Comparison of ENCODE assay signal across 8 cellular contexts in the genomic region with DNA sequence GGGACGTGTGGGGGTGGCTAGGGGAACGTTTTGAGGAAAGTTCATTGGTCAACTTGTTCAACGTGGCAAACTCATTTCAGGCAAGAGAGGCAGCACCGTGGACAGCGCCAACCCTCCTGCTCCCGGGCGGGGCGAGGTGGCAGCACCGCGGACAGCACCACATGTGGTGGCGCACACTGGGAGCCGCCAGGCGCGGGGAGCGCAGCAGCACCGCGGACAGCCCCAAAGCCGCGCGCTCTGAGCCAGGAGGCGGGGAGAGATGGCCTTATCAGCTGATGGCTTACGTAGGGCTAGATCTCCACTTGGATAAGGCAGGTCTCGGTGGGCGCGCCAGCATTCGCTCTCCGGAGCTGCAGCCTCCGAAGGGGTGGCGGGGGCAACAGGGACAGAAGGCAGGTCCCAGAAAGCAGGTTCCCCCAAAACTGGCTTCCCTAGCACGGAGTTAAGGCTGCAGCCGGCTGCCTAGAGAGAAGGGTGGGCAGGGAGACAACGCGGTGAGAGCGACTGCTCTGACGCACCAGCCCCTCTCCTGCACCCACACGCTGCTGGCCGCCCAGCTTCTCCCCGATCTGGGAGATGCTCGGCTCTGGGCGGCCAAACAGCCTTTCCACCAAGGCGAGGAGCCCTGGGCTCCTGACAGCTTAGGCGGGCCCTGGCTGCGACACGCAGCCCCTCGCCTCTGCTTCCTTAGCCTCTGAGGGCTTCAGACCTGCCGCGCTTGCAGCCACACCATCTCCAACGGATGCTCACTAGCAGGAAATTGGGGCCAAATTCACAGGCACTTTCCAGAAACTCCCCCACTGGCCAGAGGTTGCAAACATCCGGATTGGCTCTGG. TPM values are rescaled to one million over a fixed set of nuclear protein-coding genes. Genes with fewer than 3 reads are reported as not detected.
A peak's percentile ranks its signal among the peaks of the same experiment; 100 is the strongest.
DNase-seq lines count a peak whose midpoint lies in the region; ATAC-seq, FAIRE-seq and TF ChIP-seq lines count a peak whose summit lies in the region.

A gene (plus strand): TSS at position 333 of the 836 bp plus-strand sequence. CDS start 576 bp downstream, outside the sequence.

- no peaks in the 10 kb centered on the region for H3K4me1 Mint-ChIP-seq in activated naive CD8-positive, alpha-beta T cell treated with anti-CD3 and anti-CD28 coated beads, Interleukin-2, amount 10 ng/mL, durations not matched to agents 7 days and 5 days

- POLR2A ChIA-PET in activated naive CD8-positive, alpha-beta T cell treated with anti-CD3 and anti-CD28 coated beads, Interleukin-2, amount 10 ng/mL, durations not matched to agents 7 days and 5 days (lab: Charles Lee): interaction anchor here (0.6 kb wide), 1 partner anchor 199 kb away, joined by 7 read pairs; no protein-coding TSS in a partner anchor

- no peaks in the 10 kb centered on the region for H3K4me1 ChIP-seq in cardiac muscle cell (ENCODE audit: low read depth)
- H3K4me1 ChIP-seq in prostate gland (replicated peaks): no peaks in the 10 kb centered on the region

- H3K27me3 ChIP-seq in cardiac muscle cell (peaks cover 26% of the 10 kb centered on the region), prostate gland (replicated peaks; ENCODE audit: insufficient read depth) (no peaks in the 10 kb centered on the region)

- peaks cover 2% of the 10 kb centered on the region for H3K9me3 Mint-ChIP-seq in activated naive CD8-positive, alpha-beta T cell treated with anti-CD3 and anti-CD28 coated beads, Interleukin-2, amount 10 ng/mL, durations not matched to agents 7 days and 5 days

- intact Hi-C loops in prostate gland (cut with DNase I): loop anchor here (10.0 kb wide), 1 partner anchor 65 kb away; a partner anchor contains a TSS

- peak; percentile 7 for TF ChIP-seq CTCF in cardiac muscle cell (IDR thresholded peaks at IDR 0.05; ENCODE audit: low read depth, low read length)
- no peak for TF ChIP-seq CTCF in prostate gland (IDR thresholded peaks at IDR 0.05)

- peaks cover 26% of the 10 kb centered on the region for H3K27me3 Mint-ChIP-seq in activated naive CD8-positive, alpha-beta T cell treated with anti-CD3 and anti-CD28 coated beads, Interleukin-2, amount 10 ng/mL, durations not matched to agents 7 days and 5 days

- H3K4me3 ChIP-seq in cardiac muscle cell (no peak within 1 kb of the TSS), prostate gland (no peak within 1 kb of the TSS)

- no peak for TF ChIP-seq POLR2A in prostate gland (IDR thresholded peaks at IDR 0.05)

- peak in 11 of 14 donors; percentile 2 to 76 (median 25) for DNase-seq in C1 segment of cervical spinal cord (lab: John Stamatoyannopoulos, UW)
- peak; percentile 91 for DNase-seq in activated naive CD8-positive, alpha-beta T cell treated with anti-CD3 and anti-CD28 coated beads, Interleukin-2, amount 10 ng/mL, durations not matched to agents 7 days and 5 days
- DNase-seq in cardiac muscle cell (ENCODE audit: low read depth in 1 of 2, low spot score in 1 of 2): peak; percentile 80 to 95
- DNase-seq in prostate gland (ENCODE audit: low spot score): peak; percentile 61
- DNase-seq in urothelium cell line (ENCODE audit: low spot score): peak; percentile 76

- WGBS in prostate gland: 3% methylated on average over 49 of the region's 49 CpGs

- H3K27ac ChIP-seq in cardiac muscle cell (no peak within 1 kb of the TSS), prostate gland (no peak within 1 kb of the TSS)

- H3K9me3 ChIP-seq in cardiac muscle cell (ENCODE audit: low read depth) (no peaks in the 10 kb centered on the region), prostate gland (no peaks in the 10 kb centered on the region)

- FAIRE-seq in urothelium cell line (lab: Jason Lieb, UNC): no peak

- H3K4me3 Mint-ChIP-seq in activated naive CD8-positive, alpha-beta T cell treated with anti-CD3 and anti-CD28 coated beads, Interleukin-2, amount 10 ng/mL, durations not matched to agents 7 days and 5 days: no peak within 1 kb of the TSS

- no peaks in the 10 kb centered on the region for H3K36me3 ChIP-seq in cardiac muscle cell
- no peaks in the 10 kb centered on the region for H3K36me3 ChIP-seq in prostate gland

- ATAC-seq in GM19372 (IDR thresholded peaks at IDR 0.05; ENCODE audit: low read depth, unreplicated experiment) (peak; percentile 92), HG03439 (IDR thresholded peaks at IDR 0.05; ENCODE audit: unreplicated experiment) (peak; percentile 95), SK-N-SH treated with all-trans-retinoic acid at 6 μM for 48 hours (peak; percentile 99)
- ATAC-seq in activated naive CD8-positive, alpha-beta T cell treated with anti-CD3 and anti-CD28 coated beads, Interleukin-2, amount 10 ng/mL, durations not matched to agents 7 days and 5 days (ENCODE audit: low read depth): peak; percentile 100

- H3K36me3 Mint-ChIP-seq in activated naive CD8-positive, alpha-beta T cell treated with anti-CD3 and anti-CD28 coated beads, Interleukin-2, amount 10 ng/mL, durations not matched to agents 7 days and 5 days: no peaks in the 10 kb centered on the region

- no peak within 1 kb of the TSS for H3K27ac Mint-ChIP-seq in activated naive CD8-positive, alpha-beta T cell treated with anti-CD3 and anti-CD28 coated beads, Interleukin-2, amount 10 ng/mL, durations not matched to agents 7 days and 5 days

TF ChIP-seq in SK-N-SH treated with all-trans-retinoic acid at 6 μM for 48 hours, 23 proteins besides CTCF, POLR2A, EP300 and RAD21 (continues in another document):
- TF ChIP-seq ISL1 (CRISPR knock-in tag; IDR thresholded peaks at IDR 0.05) (peak; percentile 92), PPARA (CRISPR knock-in tag; IDR thresholded peaks at IDR 0.05; ENCODE audit: borderline replicate concordance) (peak; percentile 99), ARNTL (CRISPR knock-in tag; IDR thresholded peaks at IDR 0.05; ENCODE audit: borderline replicate concordance, low read depth) (peak; percentile 87), TCF4 (CRISPR knock-in tag; IDR thresholded peaks at IDR 0.05; ENCODE audit: borderline replicate concordance) (peak; percentile 75), ZC3H10 (CRISPR knock-in tag; IDR thresholded peaks at IDR 0.05) (peak; percentile 96), GLIS3 (CRISPR knock-in tag; IDR thresholded peaks at IDR 0.05) (peak; percentile 99), OSR1 (CRISPR knock-in tag; IDR thresholded peaks at IDR 0.05) (peak; percentile 97), RARB (CRISPR knock-in tag; IDR thresholded peaks at IDR 0.05) (peak; percentile 79; the same call in 1 of the 2 replicates), ZNF8 (CRISPR knock-in tag; IDR thresholded peaks at IDR 0.05) (peak; percentile 80), ESRRG (CRISPR knock-in tag; IDR thresholded peaks at IDR 0.05) (peak; percentile 93), ZFP3 (CRISPR knock-in tag; IDR thresholded peaks at IDR 0.05) (peak; percentile 97)
- TF ChIP-seq, protein P1, sequence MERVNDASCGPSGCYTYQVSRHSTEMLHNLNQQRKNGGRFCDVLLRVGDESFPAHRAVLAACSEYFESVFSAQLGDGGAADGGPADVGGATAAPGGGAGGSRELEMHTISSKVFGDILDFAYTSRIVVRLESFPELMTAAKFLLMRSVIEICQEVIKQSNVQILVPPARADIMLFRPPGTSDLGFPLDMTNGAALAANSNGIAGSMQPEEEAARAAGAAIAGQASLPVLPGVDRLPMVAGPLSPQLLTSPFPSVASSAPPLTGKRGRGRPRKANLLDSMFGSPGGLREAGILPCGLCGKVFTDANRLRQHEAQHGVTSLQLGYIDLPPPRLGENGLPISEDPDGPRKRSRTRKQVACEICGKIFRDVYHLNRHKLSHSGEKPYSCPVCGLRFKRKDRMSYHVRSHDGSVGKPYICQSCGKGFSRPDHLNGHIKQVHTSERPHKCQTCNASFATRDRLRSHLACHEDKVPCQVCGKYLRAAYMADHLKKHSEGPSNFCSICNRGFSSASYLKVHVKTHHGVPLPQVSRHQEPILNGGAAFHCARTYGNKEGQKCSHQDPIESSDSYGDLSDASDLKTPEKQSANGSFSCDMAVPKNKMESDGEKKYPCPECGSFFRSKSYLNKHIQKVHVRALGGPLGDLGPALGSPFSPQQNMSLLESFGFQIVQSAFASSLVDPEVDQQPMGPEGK (CRISPR knock-in tag; IDR thresholded peaks at IDR 0.05; ENCODE audit: borderline replicate concordance): peak; percentile 90
- TF ChIP-seq, protein P2, sequence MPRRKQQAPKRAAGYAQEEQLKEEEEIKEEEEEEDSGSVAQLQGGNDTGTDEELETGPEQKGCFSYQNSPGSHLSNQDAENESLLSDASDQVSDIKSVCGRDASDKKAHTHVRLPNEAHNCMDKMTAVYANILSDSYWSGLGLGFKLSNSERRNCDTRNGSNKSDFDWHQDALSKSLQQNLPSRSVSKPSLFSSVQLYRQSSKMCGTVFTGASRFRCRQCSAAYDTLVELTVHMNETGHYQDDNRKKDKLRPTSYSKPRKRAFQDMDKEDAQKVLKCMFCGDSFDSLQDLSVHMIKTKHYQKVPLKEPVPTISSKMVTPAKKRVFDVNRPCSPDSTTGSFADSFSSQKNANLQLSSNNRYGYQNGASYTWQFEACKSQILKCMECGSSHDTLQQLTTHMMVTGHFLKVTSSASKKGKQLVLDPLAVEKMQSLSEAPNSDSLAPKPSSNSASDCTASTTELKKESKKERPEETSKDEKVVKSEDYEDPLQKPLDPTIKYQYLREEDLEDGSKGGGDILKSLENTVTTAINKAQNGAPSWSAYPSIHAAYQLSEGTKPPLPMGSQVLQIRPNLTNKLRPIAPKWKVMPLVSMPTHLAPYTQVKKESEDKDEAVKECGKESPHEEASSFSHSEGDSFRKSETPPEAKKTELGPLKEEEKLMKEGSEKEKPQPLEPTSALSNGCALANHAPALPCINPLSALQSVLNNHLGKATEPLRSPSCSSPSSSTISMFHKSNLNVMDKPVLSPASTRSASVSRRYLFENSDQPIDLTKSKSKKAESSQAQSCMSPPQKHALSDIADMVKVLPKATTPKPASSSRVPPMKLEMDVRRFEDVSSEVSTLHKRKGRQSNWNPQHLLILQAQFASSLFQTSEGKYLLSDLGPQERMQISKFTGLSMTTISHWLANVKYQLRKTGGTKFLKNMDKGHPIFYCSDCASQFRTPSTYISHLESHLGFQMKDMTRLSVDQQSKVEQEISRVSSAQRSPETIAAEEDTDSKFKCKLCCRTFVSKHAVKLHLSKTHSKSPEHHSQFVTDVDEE (CRISPR knock-in tag; IDR thresholded peaks at IDR 0.05): peak; percentile 100

RNA-seq across cellular contexts. Expression of the gene that starts here (rescaled TPM):
- not detected for total RNA-seq in activated naive CD8-positive, alpha-beta T cell treated with anti-CD3 and anti-CD28 coated beads, Interleukin-2, amount 10 ng/mL, durations not matched to agents 7 days and 5 days
- total RNA-seq in cardiac muscle cell: not detected in 2 replicates
- not detected in 2 replicates for polyA plus RNA-seq in cardiac muscle cell
- total RNA-seq in prostate gland: not detected

Comparison
In these comparisons a context has a peak if more than half of its experiments do, and no peak if none do; other contexts are left out.
1. Peak in DNase-seq and ATAC-seq in activated naive CD8-positive, alpha-beta T cell treated with anti-CD3 and anti-CD28 coated beads, Interleukin-2, amount 10 ng/mL, durations not matched to agents 7 days and 5 days; RNA of the gene not detected or under 1 TPM.
2. Peak in DNase-seq in cardiac muscle cell; RNA of the gene not detected or under 1 TPM.
3. Peak in DNase-seq in prostate gland; RNA of the gene not detected or under 1 TPM.
4. DNase-seq: peak in every context shown above with its lines; median percentile 91 in activated naive CD8-positive, alpha-beta T cell treated with anti-CD3 and anti-CD28 coated beads, Interleukin-2, amount 10 ng/mL, durations not matched to agents 7 days and 5 days; 88 in cardiac muscle cell; 76 in urothelium cell line; 61 in prostate gland; 25 in C1 segment of cervical spinal cord.